ENCODE assay signal across 8 cellular contexts in the genomic region with DNA sequence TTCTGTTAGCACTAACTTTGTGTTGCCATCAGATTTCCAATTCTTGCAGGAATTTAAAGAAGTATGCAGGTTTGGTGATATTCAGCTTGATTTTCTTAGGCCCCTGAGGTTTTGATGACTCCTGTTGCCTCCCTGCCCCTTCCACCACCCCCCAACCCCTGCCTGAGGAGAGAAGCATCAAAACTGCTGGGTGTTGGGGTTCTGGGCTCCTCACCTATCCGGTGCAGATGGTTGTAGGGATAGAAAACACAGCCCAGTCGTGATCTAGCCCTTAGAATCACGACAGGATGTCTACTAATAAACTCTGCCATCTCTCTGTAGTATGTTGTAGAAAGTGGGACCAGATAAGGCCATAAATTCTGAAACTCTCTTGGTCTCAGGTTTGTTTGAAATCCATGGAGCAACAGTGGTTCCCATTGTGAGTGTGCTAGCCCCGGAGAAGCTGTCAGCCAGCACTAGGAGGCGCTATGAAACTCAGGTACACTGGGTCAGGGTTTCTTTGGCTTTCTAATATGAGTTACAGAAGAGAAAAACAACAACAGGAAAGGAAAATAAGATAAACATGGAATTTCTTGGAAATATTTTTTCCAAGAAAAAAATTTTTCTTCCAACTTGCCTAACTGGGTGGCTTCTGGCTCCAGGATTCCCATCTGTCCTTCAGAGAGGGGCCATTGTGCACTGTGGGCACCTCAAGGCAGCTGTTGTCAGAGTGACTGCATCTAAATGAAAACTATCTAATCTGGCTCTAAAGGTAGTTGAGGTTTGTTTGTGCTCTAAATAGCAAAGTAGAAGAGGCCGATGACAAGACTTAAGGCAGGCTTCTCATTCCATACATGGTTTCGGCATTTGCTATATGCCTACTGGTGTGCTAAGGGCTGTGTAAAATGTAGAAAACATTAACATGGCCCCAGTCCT. TPM values are rescaled to one million over a fixed set of nuclear protein-coding genes. Genes with fewer than 3 reads are reported as not detected.
DNase-seq lines count a peak whose midpoint lies in the region; ATAC-seq, FAIRE-seq and TF ChIP-seq lines count a peak whose summit lies in the region.

No MANE protein-coding gene starts in this region.

- peak; percentile 75 for ATAC-seq in left colon
- ATAC-seq in activated CD4-positive, CD25-positive, alpha-beta regulatory T cell treated with anti-CD3 and anti-CD28 coated beads, Interleukin-2, amount 50 U/mL, for 24 hours = no peak
- ATAC-seq in HG02588 (IDR thresholded peaks at IDR 0.05; ENCODE audit: unreplicated experiment) = no peak

- peaks cover 0 to 73% of the 10 kb centered on the region in 2 donors for H3K36me3 ChIP-seq in adrenal gland (replicated peaks in 1 of 2)

- no peak overlapping the region for H3K4me3 ChIP-seq in adrenal gland

- DNase-seq in AG09319 (ENCODE audit: extremely low read depth, low read depth) (no peak), GM18507 (ENCODE audit: extremely low spot score, insufficient read length, low read depth) (no peak), adrenal gland (no peak), left colon (peak in 1 of 2 donors; percentile 47), anterior cingulate cortex (lab: John Stamatoyannopoulos, UW) (no peak)
- no peak for DNase-seq in activated T-cell treated with anti-CD3 and anti-CD28 coated beads, Interleukin-2, amount 50 U/mL, for 1 hour

- TF ChIP-seq POLR2A in adrenal gland (IDR thresholded peaks at IDR 0.05) = no peak

- 77 to 84% (median 80%) methylated on average over 7 of the region's 7 CpGs for WGBS in adrenal gland, 4 donors

- peak; percentile 55 for TF ChIP-seq CTCF in AG09319 (IDR thresholded peaks at IDR 0.05; ENCODE audit: low read depth, low read length)
- peak in 5 of 6 experiments; percentile 16 to 35 (median 24) for TF ChIP-seq CTCF in adrenal gland (IDR thresholded peaks at IDR 0.05)

- no peaks in the 10 kb centered on the region for H3K27me3 ChIP-seq in adrenal gland

- intact Hi-C loops in adrenal gland (cut with DNase I) = no loop called here
- intact Hi-C loops in left colon (cut with DNase I, micrococcal nuclease) = no loop called here

- H3K4me1 ChIP-seq in adrenal gland (replicated peaks in 1 of 2) = no peaks in the 10 kb centered on the region

- no peak overlapping the region for H3K27ac ChIP-seq in adrenal gland

- no peaks in the 10 kb centered on the region for H3K9me3 ChIP-seq in adrenal gland (replicated peaks in 1 of 3)

- FAIRE-seq in GM18507 (lab: Jason Lieb, UNC) = peak; percentile 18

RNA-seq across cellular contexts. Expression of a gene that starts 8.7 kb away (rescaled TPM):
- total RNA-seq in adrenal gland (100 to 1,000 TPM; 173 to 689 (median 275) TPM), left colon (100 to 1,000 TPM; 144 to 153 TPM)
- 100 to 1,000 TPM; 352 to 989 (median 549) TPM for polyA plus RNA-seq in adrenal gland
